Comparison of ENCODE assay signal across 25 cellular contexts in genomic region chr15:54580643-54581042, GRCh38.
"Had no signal": no experiment of that assay in that cellular context is flagged by ENCODE, and none has a peak within 500 bp of the region (broad histone marks: within the 10 kb centered on the region; RNA-seq: fewer than 3 reads in every experiment).

No MANE protein-coding gene starts in this region.

- H3K4me3 ChIP-seq: colonic mucosa, esophagus squamous epithelium, left lung, ovary, right atrium auricular region, sigmoid colon, testis, tibial artery, upper lobe of left lung had no signal

- H3K27me3 Mint-ChIP-seq: dendritic cell treated with granulocyte-macrophage colony-stimulating factor and Interleukin-4, amounts not matched to agents 40 ng/mL and 50 ng/mL, for 4 days; stimulated activated memory B cell treated with anti-CD40 and anti-IgM and Interleukin-4, amounts not matched to agents 10 μg/mL and 1 μg/mL and 100 μg/mL, for 72 hours had no signal

- H3K36me3 Mint-ChIP-seq: stimulated activated memory B cell treated with anti-CD40 and anti-IgM and Interleukin-4, amounts not matched to agents 10 μg/mL and 1 μg/mL and 100 μg/mL, for 72 hours had no signal

- DNase-seq: colonic mucosa; effector CD8-positive, alpha-beta T cell; endodermal cell; erythroblast; esophagus squamous epithelium; hypothalamus; kidney; left cardiac atrium; left lung; naive thymus-derived CD8-positive, alpha-beta T cell; nephron progenitor cell; nucleus accumbens; ovary; posterior cingulate gyrus; sigmoid colon; stimulated activated CD4-positive, alpha-beta T cell treated with anti-CD3 and anti-CD28 coated beads, Interleukin-4, amount 100 ng/mL, for 4 hours; stimulated activated naive CD8-positive, alpha-beta T cell treated with anti-CD3 and anti-CD28 coated beads, Interleukin-15, Interleukin-2, amounts not matched to agents 100 U/mL and 50 U/mL, for 24 hours; substantia nigra; testis; tibial artery; upper lobe of left lung had no signal

- H3K4me3 Mint-ChIP-seq: central memory CD8-positive, alpha-beta T cell; dendritic cell treated with granulocyte-macrophage colony-stimulating factor and Interleukin-4, amounts not matched to agents 40 ng/mL and 50 ng/mL, for 4 days; endodermal cell; naive thymus-derived CD8-positive, alpha-beta T cell; nephron progenitor cell; stimulated activated memory B cell treated with anti-CD40 and anti-IgM and Interleukin-4, amounts not matched to agents 10 μg/mL and 1 μg/mL and 100 μg/mL, for 72 hours had no signal

- H3K9me3 Mint-ChIP-seq: nephron progenitor cell had no signal

- H3K27ac Mint-ChIP-seq: dendritic cell treated with granulocyte-macrophage colony-stimulating factor and Interleukin-4, amounts not matched to agents 40 ng/mL and 50 ng/mL, for 4 days; endodermal cell; naive thymus-derived CD8-positive, alpha-beta T cell; nephron progenitor cell; stimulated activated memory B cell treated with anti-CD40 and anti-IgM and Interleukin-4, amounts not matched to agents 10 μg/mL and 1 μg/mL and 100 μg/mL, for 72 hours had no signal

- H3K4me1 Mint-ChIP-seq: central memory CD8-positive, alpha-beta T cell; endodermal cell; naive thymus-derived CD8-positive, alpha-beta T cell; nephron progenitor cell; stimulated activated memory B cell treated with anti-CD40 and anti-IgM and Interleukin-4, amounts not matched to agents 10 μg/mL and 1 μg/mL and 100 μg/mL, for 72 hours had no signal
